Comparison of ENCODE assay signal across 14 cellular contexts in the genomic region with DNA sequence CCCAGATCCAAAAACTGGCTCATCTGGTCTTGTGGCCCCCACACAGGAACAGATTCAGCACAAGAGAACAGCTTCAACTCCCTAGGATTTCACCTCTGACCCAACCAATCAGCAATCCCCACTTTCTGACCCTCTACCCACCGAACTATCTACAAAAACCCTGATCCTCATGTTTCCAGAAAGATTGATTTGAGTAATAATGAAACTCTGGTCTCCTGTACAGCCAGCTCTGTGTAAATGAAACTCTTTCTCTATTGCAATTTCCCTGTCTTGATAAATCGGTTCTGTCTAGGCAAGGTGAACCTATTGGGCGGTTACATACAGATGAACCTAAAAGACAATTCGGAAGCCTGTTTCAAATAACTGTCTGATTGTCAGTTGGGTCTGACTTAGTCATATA.
A peak's percentile ranks its signal among the peaks of the same experiment; 100 is the strongest.
DNase-seq lines count a peak whose midpoint lies in the region; ATAC-seq, FAIRE-seq and TF ChIP-seq lines count a peak whose summit lies in the region.
"Had no signal": no experiment of that assay in that cellular context is flagged by ENCODE, and none has a peak within 500 bp of the region (broad histone marks: within the 10 kb centered on the region; RNA-seq: fewer than 3 reads in every experiment).

No MANE protein-coding gene starts in this region.

- TF ChIP-seq EP300 in GM12878 (IDR thresholded peaks at IDR 0.05; ENCODE audit: borderline replicate concordance in 1 of 2, control insufficient read depth in 1 of 2, low read depth in 2 of 2, low read length in 2 of 2): no peak

- H2AFZ ChIP-seq in GM12878 (ENCODE audit: control insufficient read depth, low read depth, low read length): peak overlapping the region; percentile 31; the same call in 1 of the 2 replicates
- H2AFZ ChIP-seq: hepatocyte had no signal

- H3K27me3 ChIP-seq in GM12878 (replicated peaks in 1 of 2; ENCODE audit: control insufficient read depth in 2 of 2, insufficient read depth in 2 of 2, low read length in 1 of 2) (no peaks in the 10 kb centered on the region), SJCRH30 (no peaks in the 10 kb centered on the region)
- H3K27me3 ChIP-seq: hepatocyte had no signal

- no peak for TF ChIP-seq CTCF in GM12878 (IDR thresholded peaks at IDR 0.05 in 2 of 3, conservative IDR thresholded peaks at IDR 0.05 in 1 of 3; ENCODE audit: control insufficient read depth in 2 of 3, extremely low read depth in 1 of 3, insufficient read depth in 1 of 3, low read depth in 3 of 3, low read length in 3 of 3)

- RAD21 ChIA-PET in GM12878 (lab: Charles Lee; ENCODE audit: unreplicated experiment): no interaction called here

- H3K4me2 ChIP-seq in GM12878 (ENCODE audit: control insufficient read depth, insufficient read depth): peak overlapping the region; percentile 77
- H3K4me2 ChIP-seq: hepatocyte had no signal

- H3K36me3 ChIP-seq in GM12878 (ENCODE audit: control insufficient read depth in 2 of 2, insufficient read depth in 2 of 2, low read length in 1 of 2) (no peaks in the 10 kb centered on the region), SJCRH30 (no peaks in the 10 kb centered on the region)

- in situ Hi-C loops in GM12878 (cut with MboI): no loop called here

- TF ChIP-seq POLR2A in GM12878 (IDR thresholded peaks at IDR 0.05; ENCODE audit: low read depth, low read length): no peak

- no TSS peak for BruUV-seq in GM12878 (replicated peaks; lab: Mats Ljungman, UMichigan)

- SMC1A ChIA-PET in GM12878 (lab: Charles Lee; ENCODE audit: uncharacterized antibody, unreplicated experiment): interaction anchor here (0.9 to 1.6 kb wide), 6 partner anchors 15 to 850 kb away, joined by 3 to 6 read pairs (median 3); no protein-coding TSS in a partner anchor

- H4K20me1 ChIP-seq in GM12878 (ENCODE audit: control insufficient read depth, insufficient read depth): no peaks in the 10 kb centered on the region

- peak overlapping the region; percentile 55 for H3K4me3 ChIP-seq in GM12878
- no peak overlapping the region for H3K4me3 ChIP-seq in SJCRH30
- H3K4me3 ChIP-seq: hepatocyte had no signal

- intact Hi-C loops in GM12878 (cut with micrococcal nuclease; ENCODE audit: unreplicated experiment): no loop called here

- CTCF ChIA-PET in GM12878 (lab: Yijun Ruan, JAX): interaction anchor here (0.8 to 1.0 kb wide), 2 partner anchors 18 to 31 kb away, joined by 3 read pairs; no protein-coding TSS in a partner anchor

- no peak for TF ChIP-seq RAD21 in GM12878 (IDR thresholded peaks at IDR 0.05; ENCODE audit: insufficient read depth, low read depth, low read length)

- H3K4me1 ChIP-seq in GM12878 (ENCODE audit: control insufficient read depth, insufficient read depth, low read length) (peaks cover 19% of the 10 kb centered on the region), SJCRH30 (no peaks in the 10 kb centered on the region)

- 0% methylated on average over 4 of the region's 4 CpGs for WGBS in GM12878 (ENCODE audit: insufficient coverage, insufficient replicate concordance, low lambda C conversion rate, missing lambda C conversion rate)

- peak overlapping the region; percentile 42; the same call in 1 of the 2 replicates for H3K9ac ChIP-seq in GM12878 (ENCODE audit: control insufficient read depth, insufficient read depth, low read length)

- POLR2A ChIA-PET in GM12878 (lab: Charles Lee): no interaction called here

- peaks cover 4% of the 10 kb centered on the region for H3K79me2 ChIP-seq in GM12878 (ENCODE audit: control insufficient read depth, insufficient read depth, low read length)
- H3K79me2 ChIP-seq: hepatocyte had no signal

- peak; percentile 54 for DNase-seq in GM12878 (ENCODE audit: low read depth, low spot score)
- DNase-seq in AG08396 (ENCODE audit: low spot score): no peak
- DNase-seq in Ammon's horn (ENCODE audit: low spot score): no peak
- DNase-seq in SJCRH30: no peak
- no peak for DNase-seq in NCI-H82 (lab: John Stamatoyannopoulos, UW)
- DNase-seq: activated T-cell treated with anti-CD3 and anti-CD28 coated beads, Interleukin-2, amount 50 U/mL, for 72 hours; EL; midbrain; NCI-H524 had no signal

- H3K9me3 ChIP-seq in GM12878 (replicated peaks; ENCODE audit: control insufficient read depth, insufficient read depth, low read length) (no peaks in the 10 kb centered on the region; the same call in 1 of the 3 replicates), SJCRH30 (replicated peaks) (no peaks in the 10 kb centered on the region)

- ATAC-seq in GM18502 (IDR thresholded peaks at IDR 0.05; ENCODE audit: poor library complexity, unreplicated experiment) (peak; percentile 43), GM21619 (IDR thresholded peaks at IDR 0.05; ENCODE audit: unreplicated experiment) (peak; percentile 21), HG03378 (IDR thresholded peaks at IDR 0.05; ENCODE audit: unreplicated experiment) (peak; percentile 48), GM12878 (peak; percentile 49)
- ATAC-seq: activated CD4-positive, CD25-positive, alpha-beta regulatory T cell treated with anti-CD3 and anti-CD28 coated beads, Interleukin-2, amount 50 U/mL, for 24 hours; activated T-cell treated with anti-CD3 and anti-CD28 coated beads, Interleukin-2, amount 50 U/mL, for 72 hours had no signal

- H3K27ac ChIP-seq in GM12878 (ENCODE audit: control insufficient read depth, insufficient read depth) (peak overlapping the region; percentile 91), SJCRH30 (no peak overlapping the region)
- H3K27ac ChIP-seq: hepatocyte had no signal

- peak; percentile 72 for FAIRE-seq in GM12878 (lab: Jason Lieb, UNC)

TF ChIP-seq in GM12878, 131 proteins besides CTCF, POLR2A, EP300 and RAD21 (continues in another document):
- TF ChIP-seq SMAD1 (IDR thresholded peaks at IDR 0.05; ENCODE audit: low read depth, partially characterized antibody) (no peak), IRF4 (IDR thresholded peaks at IDR 0.05; ENCODE audit: low read depth, low read length) (peak; percentile 15; the same call in 1 of the 2 replicates), NFYA (IDR thresholded peaks at IDR 0.05; ENCODE audit: borderline replicate concordance, low read depth, low read length) (no peak), RUNX3 (IDR thresholded peaks at IDR 0.05; ENCODE audit: low read length) (peak; percentile 28; the same call in 1 of the 2 replicates), CHD2 (IDR thresholded peaks at IDR 0.05; ENCODE audit: borderline replicate concordance, low read depth, low read length) (no peak), IKZF2 (IDR thresholded peaks at IDR 0.05) (peak in 1 of 2 experiments; percentile 64; a peak in 1 of 4 replicates), TARDBP (IDR thresholded peaks at IDR 0.05; ENCODE audit: borderline replicate concordance) (no peak), BRCA1 (IDR thresholded peaks at IDR 0.05; ENCODE audit: low read depth, low read length) (no peak), CREM (IDR thresholded peaks at IDR 0.05; ENCODE audit: low read depth) (0 out of 2 replicates have a peak, but pooled peaks have one; percentile 22), JUND (IDR thresholded peaks at IDR 0.05; ENCODE audit: low read depth, low read length) (0 out of 2 replicates have a peak, but pooled peaks have one; percentile 46), ZNF592 (IDR thresholded peaks at IDR 0.05) (no peak), EED (IDR thresholded peaks at IDR 0.05; ENCODE audit: low read depth) (no peak), ZBTB33 (IDR thresholded peaks at IDR 0.05) (no peak)
